In genomic region chr16:23182675-23183485, GRCh38 we compare ENCODE assay signal across 9 cellular contexts. TPM values are rescaled to one million over a fixed set of nuclear protein-coding genes. Genes with fewer than 3 reads are reported as not detected.
A peak's percentile ranks its signal among the peaks of the same experiment; 100 is the strongest.
DNase-seq lines count a peak whose midpoint lies in the region; ATAC-seq and TF ChIP-seq lines count a peak whose summit lies in the region.
"Had no signal": no experiment of that assay in that cellular context is flagged by ENCODE, and none has a peak within 500 bp of the region (broad histone marks: within the 10 kb centered on the region; RNA-seq: fewer than 3 reads in every experiment).

A gene with protein sequence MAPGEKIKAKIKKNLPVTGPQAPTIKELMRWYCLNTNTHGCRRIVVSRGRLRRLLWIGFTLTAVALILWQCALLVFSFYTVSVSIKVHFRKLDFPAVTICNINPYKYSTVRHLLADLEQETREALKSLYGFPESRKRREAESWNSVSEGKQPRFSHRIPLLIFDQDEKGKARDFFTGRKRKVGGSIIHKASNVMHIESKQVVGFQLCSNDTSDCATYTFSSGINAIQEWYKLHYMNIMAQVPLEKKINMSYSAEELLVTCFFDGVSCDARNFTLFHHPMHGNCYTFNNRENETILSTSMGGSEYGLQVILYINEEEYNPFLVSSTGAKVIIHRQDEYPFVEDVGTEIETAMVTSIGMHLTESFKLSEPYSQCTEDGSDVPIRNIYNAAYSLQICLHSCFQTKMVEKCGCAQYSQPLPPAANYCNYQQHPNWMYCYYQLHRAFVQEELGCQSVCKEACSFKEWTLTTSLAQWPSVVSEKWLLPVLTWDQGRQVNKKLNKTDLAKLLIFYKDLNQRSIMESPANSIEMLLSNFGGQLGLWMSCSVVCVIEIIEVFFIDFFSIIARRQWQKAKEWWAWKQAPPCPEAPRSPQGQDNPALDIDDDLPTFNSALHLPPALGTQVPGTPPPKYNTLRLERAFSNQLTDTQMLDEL (plus strand): TSS chr16:23182745. CDS start chr16:23186272, 3,527 bp downstream.

- POLR2A ChIA-PET in OCI-LY7 (lab: Charles Lee), result interaction anchor here (0.7 to 2.0 kb wide), 3 partner anchors 180 to 254 kb away, joined by 3 to 7 read pairs (median 5); no protein-coding TSS in a partner anchor

- H3K4me2 ChIP-seq in OCI-LY7 (ENCODE audit: low read length) (peak within 1 kb of the TSS; percentile 40), fibroblast of lung (ENCODE audit: extremely low read depth, insufficient read depth, low read length) (peak within 1 kb of the TSS; percentile 59), parathyroid adenoma (ENCODE audit: low read length) (peak within 1 kb of the TSS; percentile 84)

- DNase-seq in D341Med (ENCODE audit: low spot score), result peak; percentile 52
- no peak for DNase-seq in OCI-LY7 (ENCODE audit: low spot score)
- DNase-seq in fibroblast of lung (ENCODE audit: low read depth in 2 of 2), result peak in 1 of 2 donors; percentile 5
- DNase-seq in activated gamma-delta T cell treated with Interleukin-2 at 50 U/mL for 16 hours, result no peak
- DNase-seq in erythroblast (lab: John Stamatoyannopoulos, UW), result no peak

- H2AFZ ChIP-seq in OCI-LY7 (ENCODE audit: low read length), result no peak within 1 kb of the TSS
- no peak within 1 kb of the TSS for H2AFZ ChIP-seq in fibroblast of lung (ENCODE audit: low read length)
- peak within 1 kb of the TSS; percentile 88 for H2AFZ ChIP-seq in parathyroid adenoma

- H4K20me1 ChIP-seq in OCI-LY7 (ENCODE audit: insufficient read depth, low read length) (no peaks in the 10 kb centered on the region), fibroblast of lung (ENCODE audit: control insufficient read depth, extremely low read depth, insufficient read depth, low read length) (no peaks in the 10 kb centered on the region)

- intact Hi-C loops in OCI-LY7 (cut with micrococcal nuclease; ENCODE audit: unreplicated experiment), result loop anchor here (1.0 to 5.0 kb wide), 2 partner anchors 114 to 251 kb away; no protein-coding TSS in a partner anchor

- peaks cover 4% of the 10 kb centered on the region for H3K4me1 ChIP-seq in OCI-LY7 (ENCODE audit: insufficient read depth, low read length, poor library complexity, severe bottlenecking)
- no peaks in the 10 kb centered on the region for H3K4me1 ChIP-seq in fibroblast of lung (ENCODE audit: control insufficient read depth, extremely low read depth, insufficient read depth, low read length)
- H3K4me1 ChIP-seq in parathyroid adenoma, result peaks cover 4% of the 10 kb centered on the region

- no peaks in the 10 kb centered on the region for H3K9me3 ChIP-seq in OCI-LY7 (ENCODE audit: low read length)
- H3K9me3 ChIP-seq in fibroblast of lung (ENCODE audit: control insufficient read depth, insufficient read depth, low read depth, low read length), result no peaks in the 10 kb centered on the region
- H3K9me3 ChIP-seq in parathyroid adenoma (ENCODE audit: control insufficient read depth, low read length), result no peaks in the 10 kb centered on the region

- H3K36me3 ChIP-seq in OCI-LY7 (ENCODE audit: insufficient read depth, low read length) (no peaks in the 10 kb centered on the region), fibroblast of lung (ENCODE audit: control insufficient read depth, insufficient read depth, low read length) (no peaks in the 10 kb centered on the region), parathyroid adenoma (ENCODE audit: control insufficient read depth, insufficient read depth, low read length) (no peaks in the 10 kb centered on the region)

- TF ChIP-seq CTCF in OCI-LY7 (conservative IDR thresholded peaks at IDR 0.05; ENCODE audit: low read length) (peak; percentile 46), fibroblast of lung (conservative IDR thresholded peaks at IDR 0.05 in 1 of 2, IDR thresholded peaks at IDR 0.05 in 1 of 2; ENCODE audit: low read depth in 1 of 2, low read length in 2 of 2) (no peak), parathyroid adenoma (IDR thresholded peaks at IDR 0.05) (no peak)

- ATAC-seq in GM21717 (IDR thresholded peaks at IDR 0.05; ENCODE audit: unreplicated experiment), result peak; percentile 13
- no peak for ATAC-seq in HG03520 (IDR thresholded peaks at IDR 0.05; ENCODE audit: unreplicated experiment)

- H3K79me2 ChIP-seq in OCI-LY7 (ENCODE audit: insufficient read depth, low read depth, low read length) (no peaks in the 10 kb centered on the region), fibroblast of lung (ENCODE audit: control insufficient read depth, insufficient read depth, low read length) (no peaks in the 10 kb centered on the region), parathyroid adenoma (no peaks in the 10 kb centered on the region)

- H3K9me2 ChIP-seq in OCI-LY7 (ENCODE audit: insufficient read depth, low read length), result no peaks in the 10 kb centered on the region

- H3K27ac ChIP-seq in OCI-LY7 (ENCODE audit: low read depth, low read length, poor library complexity, severe bottlenecking) (no peak within 1 kb of the TSS), fibroblast of lung (ENCODE audit: insufficient read depth, low read length) (no peak within 1 kb of the TSS), parathyroid adenoma (no peak within 1 kb of the TSS)

- no peak within 1 kb of the TSS for H3K9ac ChIP-seq in fibroblast of lung (ENCODE audit: insufficient read depth, low read length)
- no peak within 1 kb of the TSS for H3K9ac ChIP-seq in parathyroid adenoma

- TF ChIP-seq POLR2A in erythroblast (IDR thresholded peaks at IDR 0.05; ENCODE audit: low read length), result no peak

- CTCF ChIA-PET in OCI-LY7 (lab: Charles Lee; ENCODE audit: unreplicated experiment), result no interaction called here

- H3K27me3 ChIP-seq in fibroblast of lung (ENCODE audit: control insufficient read depth, insufficient read depth, low read length) (peaks cover 29% of the 10 kb centered on the region), parathyroid adenoma (ENCODE audit: control insufficient read depth, insufficient read depth, low read length) (no peaks in the 10 kb centered on the region)

- H3K4me3 ChIP-seq in OCI-LY7 (ENCODE audit: low read depth, low read length, poor library complexity, severe bottlenecking) (no peak within 1 kb of the TSS), fibroblast of lung (replicated peaks in 1 of 4; ENCODE audit: control extremely low read depth in 1 of 4, insufficient read depth in 1 of 4, low read depth in 3 of 4, low read length in 4 of 4) (peak within 1 kb of the TSS in 2 of 4 experiments; percentile 20 to 21), parathyroid adenoma (ENCODE audit: low read depth, low read length) (peak within 1 kb of the TSS; percentile 43)

- no TSS peak for BruUV-seq in OCI-LY7 (replicated peaks; lab: Mats Ljungman, UMichigan)

RNA-seq across cellular contexts. Expression of the gene that starts here (rescaled TPM):
- total RNA-seq in OCI-LY7 (2014; rRNA removed; shearing (Covaris generic)), result not detected in 2 replicates
- total RNA-seq in OCI-LY7 (2022) (not detected in 2 replicates), fibroblast of lung (not detected in 2 replicates)
- not detected in 2 replicates for polyA plus RNA-seq in fibroblast of lung
- polyA plus RNA-seq in fibroblast of lung (2012), result not detected in 2 replicates
- polyA minus RNA-seq in fibroblast of lung (ENCODE audit: low replicate concordance), result not detected in 2 replicates
- total RNA-seq: fibroblast of villous mesenchyme had no signal
